8 cellular contexts compared by ENCODE assay signal in the genomic region with DNA sequence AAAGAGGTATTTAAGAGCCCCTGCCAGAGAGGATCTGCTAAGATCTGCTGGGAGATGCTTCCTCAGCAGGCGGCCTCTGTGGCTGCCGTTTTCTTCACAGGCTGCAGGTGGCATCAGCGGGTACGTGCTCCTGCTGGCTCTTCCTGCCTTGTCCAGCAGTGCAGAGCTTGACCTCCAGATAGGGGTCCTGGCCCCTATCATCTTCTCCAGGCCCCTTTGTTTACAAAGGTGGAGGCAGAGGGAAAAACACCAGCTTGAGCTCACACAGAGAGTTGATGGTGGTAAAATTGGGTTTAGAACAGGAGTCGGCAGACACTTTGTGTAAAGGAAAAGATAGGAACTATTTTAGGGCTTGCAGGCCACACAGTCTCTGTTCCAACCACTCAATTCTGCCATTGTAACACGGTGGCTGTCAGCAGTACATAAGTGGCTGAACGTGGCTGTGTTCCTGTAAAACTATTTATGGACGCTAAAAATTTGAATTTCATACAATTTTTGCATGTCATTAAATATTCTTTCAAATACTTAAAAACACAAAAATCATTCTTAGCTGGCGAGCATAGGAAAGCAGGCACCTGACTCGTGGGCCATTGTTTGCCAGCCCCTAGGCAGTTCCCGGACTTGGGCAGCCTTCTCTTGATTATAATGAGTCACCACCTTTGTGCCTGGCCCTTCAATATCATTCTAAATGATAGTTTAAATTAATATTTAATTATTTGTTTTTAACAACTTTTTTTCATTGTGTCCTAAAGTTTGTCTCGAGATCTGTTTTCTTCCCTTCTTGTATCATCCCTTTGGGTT.
DNase-seq lines count a peak whose midpoint lies in the region; ATAC-seq and TF ChIP-seq lines count a peak whose summit lies in the region.

No MANE protein-coding gene starts in this region.

- H3K36me3 ChIP-seq in RWPE2 (ENCODE audit: low read depth) (no peaks in the 10 kb centered on the region), lower lobe of right lung (no peaks in the 10 kb centered on the region), thoracic aorta (peaks cover 13% of the 10 kb centered on the region)

- DNase-seq in COLO668 (lab: John Stamatoyannopoulos, UW; ENCODE audit: unreplicated experiment) (peak; percentile 41), RWPE2 (ENCODE audit: low spot score) (no peak), dermis microvascular lymphatic vessel endothelial cell (ENCODE audit: low read depth in 2 of 2) (peak; percentile 34 to 67), lower lobe of right lung (peak; percentile 72), thoracic aorta (ENCODE audit: low spot score) (no peak), DMS79 (lab: John Stamatoyannopoulos, UW) (no peak)

- H3K4me1 ChIP-seq in RWPE2 (ENCODE audit: insufficient read depth, poor library complexity, severe bottlenecking) (no peaks in the 10 kb centered on the region), lower lobe of right lung (peaks cover 58% of the 10 kb centered on the region), thoracic aorta (ENCODE audit: control insufficient read depth in 1 of 2, low read depth in 2 of 2) (peaks cover 0 to 17% of the 10 kb centered on the region in 2 donors)

- H3K4me3 ChIP-seq in RWPE2 (ENCODE audit: severe bottlenecking) (no peak overlapping the region), lower lobe of right lung (no peak overlapping the region), thoracic aorta (no peak overlapping the region)

- H3K27ac ChIP-seq in RWPE2 (ENCODE audit: poor library complexity, severe bottlenecking) (no peak overlapping the region), lower lobe of right lung (no peak overlapping the region), thoracic aorta (no peak overlapping the region)

- ATAC-seq in GM19023 (IDR thresholded peaks at IDR 0.05; ENCODE audit: unreplicated experiment) (peak; percentile 57), HG03571 (IDR thresholded peaks at IDR 0.05; ENCODE audit: unreplicated experiment) (peak; percentile 59), RWPE2 (ENCODE audit: low read depth) (peak; percentile 69), lower lobe of right lung (peak; percentile 56 to 62), thoracic aorta (ENCODE audit: insufficient number of reproducible peaks, low FRiP score, low read depth) (no peak)

- intact Hi-C loops in lower lobe of right lung (cut with DNase I), result no loop called here

- no peaks in the 10 kb centered on the region for H3K27me3 ChIP-seq in RWPE2 (ENCODE audit: insufficient read depth, poor library complexity, severe bottlenecking)
- H3K27me3 ChIP-seq in lower lobe of right lung (ENCODE audit: low read depth), result no peaks in the 10 kb centered on the region
- no peaks in the 10 kb centered on the region for H3K27me3 ChIP-seq in thoracic aorta (replicated peaks; ENCODE audit: insufficient read depth)

- TF ChIP-seq CTCF in RWPE2 (IDR thresholded peaks at IDR 0.05; ENCODE audit: poor library complexity, severe bottlenecking) (peak; percentile 65), lower lobe of right lung (IDR thresholded peaks at IDR 0.05) (peak; percentile 71), thoracic aorta (IDR thresholded peaks at IDR 0.05) (peak; percentile 65)

- no peaks in the 10 kb centered on the region for H3K9me3 ChIP-seq in RWPE2 (ENCODE audit: severe bottlenecking)
- H3K9me3 ChIP-seq in lower lobe of right lung, result no peaks in the 10 kb centered on the region
- no peaks in the 10 kb centered on the region for H3K9me3 ChIP-seq in thoracic aorta

Comparison
In these comparisons a context has a peak if more than half of its experiments do, and no peak if none do; other contexts are left out.
1. DNase-seq: peak in COLO668 (single experiment), dermis microvascular lymphatic vessel endothelial cell (2 of 2) and lower lobe of right lung (single experiment); none in RWPE2 (single experiment), thoracic aorta (single experiment) and DMS79 (single experiment).
2. Peak in every context shown above with its lines, with median percentiles within 50 percentile points of each other: CTCF ChIP-seq.